8 cellular contexts compared by ENCODE assay signal in the genomic region with DNA sequence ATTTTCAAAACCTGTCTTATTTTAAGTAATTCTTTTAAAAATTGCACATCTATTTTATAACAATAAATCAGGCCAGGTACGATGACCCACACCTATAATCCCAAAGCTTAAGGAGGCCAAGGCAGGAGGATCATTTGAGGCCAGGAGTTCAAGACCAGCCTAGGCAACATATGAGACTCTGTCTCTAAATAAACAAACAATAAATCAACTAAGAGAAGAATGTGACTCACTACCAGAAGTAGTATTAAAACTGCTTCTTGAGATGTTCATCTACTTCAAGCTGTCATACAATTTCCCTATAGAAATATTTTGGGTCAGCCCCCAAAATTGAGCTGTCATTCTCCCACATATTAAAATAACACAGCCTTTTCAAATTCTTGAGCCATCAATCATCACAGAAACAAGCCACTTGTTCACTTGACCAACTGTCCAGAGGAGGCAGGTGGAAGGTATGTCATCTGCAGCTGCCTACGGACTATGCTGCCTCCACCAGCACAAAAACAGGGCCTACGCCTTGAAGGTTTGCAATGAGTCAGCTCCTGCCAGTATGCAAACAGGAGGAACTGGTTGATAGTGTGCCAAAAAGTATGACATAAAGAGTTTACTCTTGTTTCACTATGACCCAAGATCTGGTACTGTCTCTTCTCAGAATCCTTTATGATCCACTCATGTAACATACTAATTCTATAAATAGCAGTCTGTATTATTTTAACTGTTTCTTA. TPM values are rescaled to one million over a fixed set of nuclear protein-coding genes. Genes with fewer than 3 reads are reported as not detected.
DNase-seq lines count a peak whose midpoint lies in the region; ATAC-seq and TF ChIP-seq lines count a peak whose summit lies in the region.

No MANE protein-coding gene starts in this region.

- TF ChIP-seq EP300 in ovary (IDR thresholded peaks at IDR 0.05): no peak

- no peaks in the 10 kb centered on the region for H3K36me3 ChIP-seq in ovary

- no peak for TF ChIP-seq POLR2A in ovary (IDR thresholded peaks at IDR 0.05)

- no peaks in the 10 kb centered on the region for H3K27me3 ChIP-seq in ovary

- intact Hi-C loops in ovary (cut with DNase I): no loop called here

- H3K4me1 ChIP-seq in ovary (ENCODE audit: insufficient read depth): no peaks in the 10 kb centered on the region

- 79 to 90% (median 84%) methylated on average over 3 of the region's 3 CpGs for WGBS in ovary, 3 donors

- no peak overlapping the region for H3K27ac ChIP-seq in ovary

- peak; percentile 97 for ATAC-seq in GM19397 (IDR thresholded peaks at IDR 0.05; ENCODE audit: unreplicated experiment)
- peak; percentile 100 for ATAC-seq in HG03432 (IDR thresholded peaks at IDR 0.05; ENCODE audit: unreplicated experiment)

- TF ChIP-seq CTCF in epithelial cell of proximal tubule (conservative IDR thresholded peaks at IDR 0.05; ENCODE audit: low read depth, low read length) (peak; percentile 18), ovary (IDR thresholded peaks at IDR 0.05) (no peak)

- H3K9me3 ChIP-seq in ovary: no peaks in the 10 kb centered on the region

- no peak overlapping the region for H3K4me3 ChIP-seq in epithelial cell of proximal tubule (ENCODE audit: low read depth, low read length)
- H3K4me3 ChIP-seq in ovary: no peak overlapping the region

- DNase-seq in Daoy (ENCODE audit: low read depth) (peak; percentile 81), SW 1271 (lab: John Stamatoyannopoulos, UW) (peak; percentile 68 to 87), epithelial cell of proximal tubule (ENCODE audit: low read depth) (peak; percentile 59), smooth muscle cell of the brain vasculature (ENCODE audit: low read depth, low spot score) (peak; percentile 64), ovary (no peak), occipital lobe (lab: John Stamatoyannopoulos, UW) (no peak)

RNA-seq across cellular contexts. Expression of a gene that starts 33.6 kb away (rescaled TPM):
- total RNA-seq in Daoy (2014; rRNA removed; shearing (Covaris generic)): 16.6 and 19.6 TPM in 2 replicates
- 17.4 and 27.0 TPM in 2 replicates for total RNA-seq in epithelial cell of proximal tubule
- 10 to 100 TPM; 58.7 to 96.9 (median 68.4) TPM for total RNA-seq in ovary
- 10 to 100 TPM; 33.8 to 57.6 TPM for polyA plus RNA-seq in ovary
- 721 TPM for total RNA-seq in occipital lobe

Comparison
In these comparisons a context has a peak if more than half of its experiments do, and no peak if none do; other contexts are left out.
1. DNase-seq: peak in Daoy (single experiment), SW 1271 (2 of 2), epithelial cell of proximal tubule (single experiment) and smooth muscle cell of the brain vasculature (single experiment); none in ovary (0 of 5) and occipital lobe (single experiment).